ENCODE assay signal across 18 cellular contexts in the genomic region with DNA sequence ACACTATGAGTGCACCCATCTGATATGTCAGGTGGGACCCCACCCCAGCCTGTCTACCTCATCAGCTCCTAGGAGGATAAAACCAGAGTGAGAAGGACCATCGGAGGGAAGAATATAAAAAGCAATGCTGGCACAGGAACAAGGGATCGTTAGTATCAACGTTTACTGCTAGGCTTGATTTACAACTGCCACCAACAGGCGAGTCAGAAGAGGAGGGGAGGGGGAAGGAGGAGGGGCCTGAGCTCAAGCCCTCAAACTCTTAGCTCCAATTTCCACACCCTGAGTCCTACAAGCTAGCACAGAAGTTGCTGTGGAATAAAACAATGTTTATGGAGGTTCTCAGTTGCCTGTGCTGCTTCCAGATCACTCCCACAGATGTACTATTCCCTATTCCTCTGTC.
DNase-seq lines count a peak whose midpoint lies in the region; ATAC-seq and TF ChIP-seq lines count a peak whose summit lies in the region.
"Had no signal": no experiment of that assay in that cellular context is flagged by ENCODE, and none has a peak within 500 bp of the region (broad histone marks: within the 10 kb centered on the region; RNA-seq: fewer than 3 reads in every experiment).

No MANE protein-coding gene starts in this region.

- intact Hi-C loops in mucosa of descending colon (cut with DNase I, micrococcal nuclease), result no loop called here

- POLR2A ChIA-PET in HEK293T (lab: Yijun Ruan, JAX), result no interaction called here

- H3K4me3 ChIP-seq in coronary artery (no peak overlapping the region), mucosa of descending colon (no peak overlapping the region)
- H3K4me3 ChIP-seq: smooth muscle cell, thyroid gland had no signal

- peak; percentile 62 for ATAC-seq in mucosa of descending colon
- ATAC-seq in HG02973 (IDR thresholded peaks at IDR 0.05; ENCODE audit: unreplicated experiment), result no peak
- ATAC-seq: activated CD8-positive, alpha-beta memory T cell treated with anti-CD3 and anti-CD28 coated beads, Interleukin-2, amount 10 ng/mL, durations not matched to agents 7 days and 5 days; esophagus mucosa; T-helper 17 cell had no signal

- no peaks in the 10 kb centered on the region for H3K36me3 ChIP-seq in mucosa of descending colon (ENCODE audit: low read depth)
- H3K36me3 ChIP-seq: thyroid gland had no signal

- no peaks in the 10 kb centered on the region for H3K9me3 ChIP-seq in mucosa of descending colon
- H3K9me3 ChIP-seq: thyroid gland had no signal

- DNase-seq in DMS 273 (lab: John Stamatoyannopoulos, UW; ENCODE audit: unreplicated experiment) (peak; percentile 65), HEK293T (ENCODE audit: extremely low spot score) (peak; percentile 45), coronary artery (ENCODE audit: low spot score) (peak; percentile 24), mucosa of descending colon (peak in 1 of 3 donors; percentile 65), NCI-H1092 (lab: John Stamatoyannopoulos, UW) (no peak), NCI-H1436 treated with DMSO at 0.1 percent for 48 hours (lab: John Stamatoyannopoulos, UW) (no peak), mucosa of gallbladder (ENCODE audit: low spot score) (no peak)
- DNase-seq: activated effector memory CD4-positive, alpha-beta T cell treated with Interleukin-2 at 50 U/mL for 16 hours; cortex of kidney; kidney; NCI-H2107; SHP77; T-helper 17 cell had no signal

- TF ChIP-seq CTCF in coronary artery (IDR thresholded peaks at IDR 0.05) (no peak), mucosa of descending colon (IDR thresholded peaks at IDR 0.05) (no peak)

- CTCF ChIA-PET in HEK293T (lab: Yijun Ruan, JAX), result interaction anchor here (1.3 kb wide), 1 partner anchor 15 kb away, joined by 6 read pairs; no protein-coding TSS in a partner anchor

- no peaks in the 10 kb centered on the region for H3K4me1 ChIP-seq in mucosa of descending colon (ENCODE audit: low read depth)
- H3K4me1 ChIP-seq: thyroid gland had no signal

- H3K27ac ChIP-seq in coronary artery, result no peak overlapping the region
- H3K27ac ChIP-seq: thyroid gland had no signal

TF ChIP-seq in HEK293T, 16 proteins besides CTCF, POLR2A, EP300 and RAD21:
- TF ChIP-seq PKNOX1 (IDR thresholded peaks at IDR 0.05) (peak; percentile 90), SUZ12 (IDR thresholded peaks at IDR 0.05) (no peak)

Comparison
In these comparisons a context has a peak if more than half of its experiments do, and no peak if none do; other contexts are left out.
1. DNase-seq: peak in DMS 273 (single experiment), HEK293T (single experiment) and coronary artery (single experiment); none in NCI-H1092 (single experiment), NCI-H1436 treated with DMSO at 0.1 percent for 48 hours (single experiment) and mucosa of gallbladder (single experiment).